ENCODE assay signal across 26 cellular contexts in genomic region chr5:40929049-40929448, GRCh38. TPM values are rescaled to one million over a fixed set of nuclear protein-coding genes. Genes with fewer than 3 reads are reported as not detected.
DNase-seq lines count a peak whose midpoint lies in the region; ATAC-seq and TF ChIP-seq lines count a peak whose summit lies in the region.
"Had no signal": no experiment of that assay in that cellular context is flagged by ENCODE, and none has a peak within 500 bp of the region (broad histone marks: within the 10 kb centered on the region; RNA-seq: fewer than 3 reads in every experiment).

No MANE protein-coding gene starts in this region.

- intact Hi-C loops in lower leg skin (cut with DNase I; ENCODE audit: low total_unique reads) = no loop called here

- H3K4me3 Mint-ChIP-seq in progenitor cell of endocrine pancreas (ENCODE audit: low read depth) = no peak overlapping the region
- H3K4me3 Mint-ChIP-seq: CD4-positive, alpha-beta memory T cell had no signal

- H3K4me3 ChIP-seq in astrocyte of the cerebellum (ENCODE audit: low read depth, low read length) = no peak overlapping the region
- H3K4me3 ChIP-seq in fibroblast of the aortic adventitia (ENCODE audit: low read depth, low read length) = no peak overlapping the region
- H3K4me3 ChIP-seq in lower leg skin (ENCODE audit: low read depth, poor library complexity, severe bottlenecking) = no peak overlapping the region
- H3K4me3 ChIP-seq: BLaER1 treated with 17β-estradiol and CSF1 and Interleukin-3, amounts not matched to agents 10 nM and 100 nM; K562; MG63; SK-N-MC had no signal

- H3K36me3 Mint-ChIP-seq in progenitor cell of endocrine pancreas (ENCODE audit: insufficient read depth) = peaks cover 17% of the 10 kb centered on the region
- H3K36me3 Mint-ChIP-seq: CD4-positive, alpha-beta memory T cell had no signal

- TF ChIP-seq POLR2A in lower leg skin (IDR thresholded peaks at IDR 0.05) = no peak

- ATAC-seq in GM21619 (IDR thresholded peaks at IDR 0.05; ENCODE audit: unreplicated experiment) = no peak
- ATAC-seq: HepG2, K562, Panc1 had no signal

- peak overlapping the region; percentile 62 for H3K27ac Mint-ChIP-seq in progenitor cell of endocrine pancreas
- H3K27ac Mint-ChIP-seq: CD4-positive, alpha-beta memory T cell had no signal

- TF ChIP-seq CTCF in astrocyte of the cerebellum (IDR thresholded peaks at IDR 0.05; ENCODE audit: low read depth, low read length, missing control alignments) (no peak), fibroblast of the aortic adventitia (IDR thresholded peaks at IDR 0.05; ENCODE audit: insufficient read depth, low read length) (no peak), progenitor cell of endocrine pancreas (IDR thresholded peaks at IDR 0.05; ENCODE audit: unreplicated experiment) (no peak), lower leg skin (IDR thresholded peaks at IDR 0.05) (no peak)

- DNase-seq in NCI-H69 (lab: John Stamatoyannopoulos, UW) (peak; percentile 6), astrocyte of the cerebellum (ENCODE audit: low read depth) (peak; percentile 23), fibroblast of the aortic adventitia (ENCODE audit: low read depth) (peak; percentile 27), progenitor cell of endocrine pancreas (ENCODE audit: low spot score, unreplicated experiment) (no peak), NOMO-1 treated with DMSO at 0.1 percent for 48 hours (lab: John Stamatoyannopoulos, UW; ENCODE audit: unreplicated experiment) (no peak), lower leg skin (ENCODE audit: low spot score in 2 of 2) (no peak)
- DNase-seq: CD4-positive, alpha-beta memory T cell; COR-L47; DMS53; Kasumi-1; MG63; NCI-H1105 treated with DMSO at 0.1 percent for 48 hours; NCI-H146; NCI-H1930; NCI-H2107; NCI-H446; NCI-H524 treated with DMSO at 0.1 percent for 48 hours; SIG-M5 had no signal

- H3K9me3 Mint-ChIP-seq in progenitor cell of endocrine pancreas (ENCODE audit: low read depth) = peaks cover 34% of the 10 kb centered on the region

- peaks cover 16% of the 10 kb centered on the region for H3K4me1 Mint-ChIP-seq in progenitor cell of endocrine pancreas (ENCODE audit: low read depth)
- H3K4me1 Mint-ChIP-seq: CD4-positive, alpha-beta memory T cell had no signal

- in situ Hi-C loops in astrocyte of the cerebellum (cut with HindIII; ENCODE audit: low sequenced_read_pairs) = no loop called here

- WGBS in lower leg skin, 2 donors = 43 to 53% methylated on average over 1 of the region's 1 CpG

- no peaks in the 10 kb centered on the region for H3K27me3 Mint-ChIP-seq in progenitor cell of endocrine pancreas

RNA-seq across cellular contexts. Expression of gene C7, which starts 19.8 kb away (rescaled TPM):
- total RNA-seq in fibroblast of the aortic adventitia (ENCODE audit: low replicate concordance) (2.4 and 762 TPM in 2 replicates), progenitor cell of endocrine pancreas (5.7 and 6.1 TPM in 2 replicates), lower leg skin (10 to 100 TPM in 2 of 4 donors, 1 to 10 TPM in 2; 7.8 to 47.7 (median 15.2) TPM)
- total RNA-seq: CD4-positive, alpha-beta memory T cell; G401; HT1080 had no signal

Comparison
In these comparisons a context has a peak if more than half of its experiments do, and no peak if none do; other contexts are left out.
1. DNase-seq: peak in NCI-H69 (single experiment), astrocyte of the cerebellum (single experiment) and fibroblast of the aortic adventitia (single experiment); none in progenitor cell of endocrine pancreas (single experiment), NOMO-1 treated with DMSO at 0.1 percent for 48 hours (single experiment) and lower leg skin (0 of 2).